Comparison of ENCODE assay signal across 14 cellular contexts in genomic region chr2:217802876-217803638, GRCh38.
"Had no signal": no experiment of that assay in that cellular context is flagged by ENCODE, and none has a peak within 500 bp of the region (broad histone marks: within the 10 kb centered on the region; RNA-seq: fewer than 3 reads in every experiment).

No MANE protein-coding gene starts in this region.

- H3K27ac ChIP-seq: neutrophil, right lobe of liver, SK-N-MC had no signal

- H3K36me3 ChIP-seq: neutrophil had no signal

- DNase-seq: activated CD4-positive, CD25-positive, alpha-beta regulatory T cell; hippocampal formation; kidney glomerular epithelial cell; naive thymus-derived CD4-positive, alpha-beta T cell; stimulated activated CD4-positive, alpha-beta T cell treated with anti-CD3 and anti-CD28 coated beads, Interleukin-12 subunit alpha, Interleukin-12 subunit beta, amount 100 ng/mL, for 4 hours; stimulated activated CD4-positive, alpha-beta T cell treated with anti-CD3 and anti-CD28 coated beads, Interleukin-2, amount 100 ng/mL, for 48 hours; stimulated activated CD8-positive, alpha-beta memory T cell treated with anti-CD3 and anti-CD28 coated beads, Interleukin-4, amount 100 ng/mL, for 48 hours; stomach; trophoblast cell had no signal

- H3K4me3 ChIP-seq: ascending aorta, lung, right lobe of liver, SK-N-MC, stomach had no signal

- H3K9me3 ChIP-seq: ascending aorta, neutrophil, right lobe of liver, stomach had no signal

- H3K27me3 ChIP-seq: ascending aorta, neutrophil, right lobe of liver, stomach had no signal

- ATAC-seq: naive thymus-derived CD4-positive, alpha-beta T cell had no signal
